In genomic region chr1:224114787-224115175, GRCh38 we compare ENCODE assay signal across 8 cellular contexts. TPM values are rescaled to one million over a fixed set of nuclear protein-coding genes. Genes with fewer than 3 reads are reported as not detected.
DNase-seq lines count a peak whose midpoint lies in the region; ATAC-seq lines count a peak whose summit lies in the region.

No MANE protein-coding gene starts in this region.

- H3K18ac ChIP-seq in neuronal stem cell (ENCODE audit: low read length), result peak overlapping the region; percentile 100

- no peak overlapping the region for H3K14ac ChIP-seq in neuronal stem cell (ENCODE audit: low read length)

- H3K36me3 ChIP-seq in neuronal stem cell (replicated peaks in 1 of 2; ENCODE audit: control insufficient read depth in 2 of 2, insufficient read depth in 2 of 2, low read length in 2 of 2), result peaks cover 0 to 23% of the 10 kb centered on the region in 2 donors

- H3K9me3 ChIP-seq in neuronal stem cell (replicated peaks in 1 of 2; ENCODE audit: control insufficient read depth in 2 of 2, insufficient read depth in 1 of 2, low read depth in 1 of 2, low read length in 2 of 2), result no peaks in the 10 kb centered on the region

- H3K79me1 ChIP-seq in neuronal stem cell (ENCODE audit: low read depth, low read length), result peaks cover 4% of the 10 kb centered on the region

- peak overlapping the region; percentile 84 for H3K9ac ChIP-seq in neuronal stem cell (ENCODE audit: low read depth, low read length, poor library complexity)

- no CpG with 5 or more reads among the region's 11 CpGs for WGBS in neuronal stem cell (ENCODE audit: extremely low coverage in 2 of 2, insufficient read length in 2 of 2, insufficient replicate concordance in 1 of 2), 2 donors

- no peak overlapping the region for H2BK120ac ChIP-seq in neuronal stem cell (ENCODE audit: low read depth, low read length)

- peak overlapping the region; percentile 84 for H2AK5ac ChIP-seq in neuronal stem cell (ENCODE audit: low read depth, low read length)

- H3K4me3 ChIP-seq in neuronal stem cell (ENCODE audit: low read length in 2 of 2), result peak overlapping the region; percentile 77 to 94

- peak overlapping the region; percentile 85 for H2AFZ ChIP-seq in neuronal stem cell (ENCODE audit: low read length)

- no peak overlapping the region for H4K91ac ChIP-seq in neuronal stem cell (ENCODE audit: low read depth, low read length, poor library complexity)

- no peak overlapping the region for H3K4ac ChIP-seq in neuronal stem cell (ENCODE audit: low read length)

- H3K4me1 ChIP-seq in neuronal stem cell (ENCODE audit: control insufficient read depth in 2 of 2, insufficient read depth in 1 of 2, low read depth in 1 of 2, low read length in 2 of 2), result peaks cover 0 to 7% of the 10 kb centered on the region in 2 donors

- no peak overlapping the region for H2BK12ac ChIP-seq in neuronal stem cell (ENCODE audit: low read length)

- no peaks in the 10 kb centered on the region for H3K27me3 ChIP-seq in neuronal stem cell (ENCODE audit: control insufficient read depth in 3 of 3, insufficient read depth in 3 of 3, low read depth in 1 of 3, low read length in 3 of 3)

- H3K27ac ChIP-seq in neuronal stem cell (replicated peaks; ENCODE audit: low read length), result peak overlapping the region; percentile 70

- peak overlapping the region; percentile 100 for H3K23ac ChIP-seq in neuronal stem cell (ENCODE audit: low read depth, low read length, poor library complexity)

- H4K8ac ChIP-seq in neuronal stem cell (ENCODE audit: low read depth, low read length), result no peak overlapping the region

- peak; percentile 6 for ATAC-seq in GM19035 (IDR thresholded peaks at IDR 0.05; ENCODE audit: unreplicated experiment)
- peak; percentile 4 for ATAC-seq in esophagus mucosa
- ATAC-seq in GM21360 (IDR thresholded peaks at IDR 0.05; ENCODE audit: unreplicated experiment), result no peak
- ATAC-seq in HG03108 (IDR thresholded peaks at IDR 0.05; ENCODE audit: unreplicated experiment), result no peak
- no peak for ATAC-seq in HG03378 (IDR thresholded peaks at IDR 0.05; ENCODE audit: unreplicated experiment)

- H2BK5ac ChIP-seq in neuronal stem cell (ENCODE audit: low read length), result peak overlapping the region; percentile 98

- H3K4me2 ChIP-seq in neuronal stem cell (ENCODE audit: insufficient read depth, low read length, poor library complexity, severe bottlenecking), result peak overlapping the region; percentile 50

- H2BK15ac ChIP-seq in neuronal stem cell (ENCODE audit: low read length), result no peak overlapping the region

- DNase-seq in RKO (ENCODE audit: low spot score), result peak; percentile 39
- no peak for DNase-seq in neuronal stem cell (ENCODE audit: low spot score)
- DNase-seq in NCI-H226, result no peak

RNA-seq across cellular contexts. Expression of gene FBXO28, which starts 0.9 kb away (rescaled TPM):
- total RNA-seq in esophagus mucosa, result 23.7 TPM
- polyA plus RNA-seq in neuronal stem cell (2013, experiment 1 of 2), result 11.7 TPM
- 12.2 TPM for polyA plus RNA-seq in neuronal stem cell (2013, experiment 2 of 2)

Comparison
In these comparisons a context has a peak if more than half of its experiments do, and no peak if none do; other contexts are left out.
1. ATAC-seq: peak in GM19035 (single experiment) and esophagus mucosa (single experiment); none in GM21360 (single experiment), HG03108 (single experiment) and HG03378 (single experiment).